Comparison of ENCODE assay signal across 17 cellular contexts in the genomic region with DNA sequence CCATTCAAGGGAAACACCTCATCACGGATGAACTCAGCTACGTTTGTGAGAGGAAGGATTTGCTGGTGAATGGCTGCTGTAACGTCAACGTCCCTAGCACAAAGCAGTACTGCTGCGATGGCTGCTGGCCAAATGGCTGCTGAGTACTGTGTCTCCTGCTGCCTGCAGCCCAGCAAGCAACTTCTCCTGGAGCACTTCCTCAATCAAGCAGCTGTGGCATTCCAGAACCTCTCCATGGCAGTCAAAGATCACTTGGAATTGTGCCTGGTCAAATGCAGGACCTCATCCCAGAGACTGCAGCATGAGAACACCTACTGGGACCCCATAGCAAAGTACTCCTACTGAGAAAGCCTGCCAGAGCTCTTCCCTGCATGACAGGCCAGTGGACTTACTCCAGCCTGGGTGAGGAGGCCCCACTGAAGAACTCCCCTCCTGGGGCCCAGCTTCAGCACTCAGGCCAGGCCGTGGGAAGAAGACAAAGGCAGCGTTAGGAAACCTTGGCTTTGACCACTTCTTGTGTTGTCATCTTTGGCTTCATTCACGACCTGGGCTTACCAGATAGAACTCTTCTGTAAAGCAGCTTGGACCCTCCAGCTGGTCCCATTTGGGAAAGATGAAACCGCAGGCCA.
DNase-seq lines count a peak whose midpoint lies in the region; ATAC-seq and TF ChIP-seq lines count a peak whose summit lies in the region.
"Had no signal": no experiment of that assay in that cellular context is flagged by ENCODE, and none has a peak within 500 bp of the region (broad histone marks: within the 10 kb centered on the region; RNA-seq: fewer than 3 reads in every experiment).

No MANE protein-coding gene starts in this region.

- H3K9me3 ChIP-seq in colonic mucosa (no peaks in the 10 kb centered on the region), right cardiac atrium (ENCODE audit: control insufficient read depth, low read length) (no peaks in the 10 kb centered on the region)
- H3K9me3 ChIP-seq: SJSA1 had no signal

- no peak for TF ChIP-seq CTCF in colonic mucosa (IDR thresholded peaks at IDR 0.05)

- H3K27me3 ChIP-seq in colonic mucosa (no peaks in the 10 kb centered on the region), right cardiac atrium (ENCODE audit: control insufficient read depth, insufficient read depth) (no peaks in the 10 kb centered on the region)
- H3K27me3 ChIP-seq: SJSA1 had no signal

- ATAC-seq in right cardiac atrium, result peak; percentile 48 to 52

- no peak overlapping the region for H3K4me3 ChIP-seq in colonic mucosa
- H3K4me3 ChIP-seq in right cardiac atrium (ENCODE audit: low read length), result no peak overlapping the region
- H3K4me3 ChIP-seq: SJSA1 had no signal

- peak; percentile 2 for DNase-seq in HuH-7.5 (ENCODE audit: low spot score)
- DNase-seq in colonic mucosa, result peak; percentile 18
- DNase-seq in right cardiac atrium, result peak; percentile 18 to 69 (median 61)
- DNase-seq in smooth muscle cell of the brain vasculature (ENCODE audit: low read depth, low spot score), result peak; percentile 4
- no peak for DNase-seq in SW 1271 (lab: John Stamatoyannopoulos, UW)
- no peak for DNase-seq in SHP77 treated with DMSO at 0.1 percent for 48 hours (lab: John Stamatoyannopoulos, UW)
- no peak for DNase-seq in OCI-M2 (lab: John Stamatoyannopoulos, UW; ENCODE audit: unreplicated experiment)
- DNase-seq: C1 segment of cervical spinal cord, DND-41, GDM1, NCI-H1105 treated with DMSO at 0.1 percent for 48 hours, NCI-H187 treated with DMSO at 0.1 percent for 48 hours, NCI-H748 treated with DMSO at 0.1 percent for 48 hours, OCI-M1, RPMI8226 had no signal

- intact Hi-C loops in colonic mucosa (cut with DNase I), result no loop called here
- intact Hi-C loops in right cardiac atrium (cut with DNase I), result no loop called here

- no peak overlapping the region for H3K27ac ChIP-seq in colonic mucosa
- no peak overlapping the region for H3K27ac ChIP-seq in right cardiac atrium (ENCODE audit: low read length)
- H3K27ac ChIP-seq: HL-60, SJSA1 had no signal

- WGBS in right cardiac atrium, result 65% methylated on average over 9 of the region's 9 CpGs

- H3K4me1 ChIP-seq in colonic mucosa (no peaks in the 10 kb centered on the region), right cardiac atrium (ENCODE audit: control insufficient read depth, insufficient read depth, low read length) (no peaks in the 10 kb centered on the region)
- H3K4me1 ChIP-seq: SJSA1 had no signal

- H3K9ac ChIP-seq in colonic mucosa (ENCODE audit: low read depth in 2 of 2, low read length in 2 of 2), result no peak overlapping the region

- H3K36me3 ChIP-seq in colonic mucosa, result no peaks in the 10 kb centered on the region
- H3K36me3 ChIP-seq: SJSA1 had no signal

Comparison
In these comparisons a context has a peak if more than half of its experiments do, and no peak if none do; other contexts are left out.
1. DNase-seq: peak in HuH-7.5 (single experiment), colonic mucosa (single experiment), right cardiac atrium (3 of 3) and smooth muscle cell of the brain vasculature (single experiment); none in SW 1271 (0 of 2), SHP77 treated with DMSO at 0.1 percent for 48 hours (single experiment) and OCI-M2 (single experiment).